2 cellular contexts compared by ENCODE assay signal in the genomic region with DNA sequence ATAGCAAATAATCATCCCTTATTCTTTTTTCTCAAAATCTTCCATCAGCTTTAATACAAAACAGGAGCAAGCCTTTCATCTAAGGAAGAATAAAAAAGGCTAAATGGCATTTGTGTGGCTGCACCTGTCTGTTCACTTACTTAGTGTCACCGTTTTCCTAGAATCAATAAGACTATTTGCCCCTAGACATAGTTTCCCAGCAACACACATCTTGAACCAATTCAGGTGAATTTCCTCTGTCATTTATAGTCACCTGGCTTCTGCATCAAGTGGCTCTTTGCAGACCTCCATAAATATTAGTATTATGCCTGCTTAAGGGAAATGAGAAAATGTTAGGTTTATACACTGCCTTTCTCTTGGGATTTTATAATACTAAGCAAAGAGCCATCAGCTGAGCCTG.
A peak's percentile ranks its signal among the peaks of the same experiment; 100 is the strongest.
TF ChIP-seq lines count a peak whose summit lies in the region.

No MANE protein-coding gene starts in this region.

TF ChIP-seq in HepG2, 621 proteins besides CTCF, POLR2A, EP300 and RAD21 (continued from another document):
- TF ChIP-seq, protein P1, sequence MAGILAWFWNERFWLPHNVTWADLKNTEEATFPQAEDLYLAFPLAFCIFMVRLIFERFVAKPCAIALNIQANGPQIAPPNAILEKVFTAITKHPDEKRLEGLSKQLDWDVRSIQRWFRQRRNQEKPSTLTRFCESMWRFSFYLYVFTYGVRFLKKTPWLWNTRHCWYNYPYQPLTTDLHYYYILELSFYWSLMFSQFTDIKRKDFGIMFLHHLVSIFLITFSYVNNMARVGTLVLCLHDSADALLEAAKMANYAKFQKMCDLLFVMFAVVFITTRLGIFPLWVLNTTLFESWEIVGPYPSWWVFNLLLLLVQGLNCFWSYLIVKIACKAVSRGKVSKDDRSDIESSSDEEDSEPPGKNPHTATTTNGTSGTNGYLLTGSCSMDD (CRISPR knock-in tag; IDR thresholded peaks at IDR 0.05) = no peak
- TF ChIP-seq MAFK (conservative IDR thresholded peaks at IDR 0.05 in 1 of 2, IDR thresholded peaks at IDR 0.05 in 1 of 2; ENCODE audit: low read length in 2 of 2) = 0 out of 4 replicates have a peak, but pooled peaks of 1 of the 2 experiments have one; percentile 46

TF ChIP-seq in neural cell, 6 proteins besides CTCF, POLR2A, EP300 and RAD21 (continued from another document):
- TF ChIP-seq EZH2 (IDR thresholded peaks at IDR 0.05; ENCODE audit: borderline replicate concordance, insufficient read depth, low read length, poor library complexity, severe bottlenecking) (no peak), POLR2AphosphoS5 (IDR thresholded peaks at IDR 0.05) (peak; percentile 58), SMC3 (conservative IDR thresholded peaks at IDR 0.05; ENCODE audit: poor library complexity) (no peak), TAF1 (IDR thresholded peaks at IDR 0.05; ENCODE audit: low read depth) (no peak)
